In genomic region chr1:10032287-10032589, GRCh38 we compare ENCODE assay signal across 8 cellular contexts. TPM values are rescaled to one million over a fixed set of nuclear protein-coding genes. Genes with fewer than 3 reads are reported as not detected.
DNase-seq lines count a peak whose midpoint lies in the region; ATAC-seq and TF ChIP-seq lines count a peak whose summit lies in the region.

No MANE protein-coding gene starts in this region.

- H3K4me1 Mint-ChIP-seq in activated CD4-positive, alpha-beta T cell treated with anti-CD3 and anti-CD28 coated beads, Interleukin-2, amount 10 ng/mL, durations not matched to agents 7 days and 5 days, result peaks cover 25% of the 10 kb centered on the region
- peaks cover 18% of the 10 kb centered on the region for H3K4me1 Mint-ChIP-seq in activated naive CD8-positive, alpha-beta T cell treated with anti-CD3 and anti-CD28 coated beads, Interleukin-2, amount 10 ng/mL, durations not matched to agents 7 days and 5 days

- peak overlapping the region; percentile 10 to 98 for H3K4me3 ChIP-seq in left lung
- peak overlapping the region; percentile 80 to 95 for H3K4me3 ChIP-seq in testis

- peaks cover 9 to 28% of the 10 kb centered on the region in 2 donors for H3K4me1 ChIP-seq in left lung
- peaks cover 20% of the 10 kb centered on the region for H3K4me1 ChIP-seq in testis

- no peak for ATAC-seq in activated naive CD8-positive, alpha-beta T cell treated with anti-CD3 and anti-CD28 coated beads, Interleukin-2, amount 10 ng/mL, durations not matched to agents 7 days and 5 days (ENCODE audit: low read depth)
- ATAC-seq in left lung (no peak), GM21619 (IDR thresholded peaks at IDR 0.05; ENCODE audit: unreplicated experiment) (no peak)

- CTCF ChIA-PET in activated CD4-positive, alpha-beta T cell treated with anti-CD3 and anti-CD28 coated beads, Interleukin-2, amount 10 ng/mL, durations not matched to agents 7 days and 5 days (lab: Charles Lee), result no interaction called here

- TF ChIP-seq CTCF in left lung (IDR thresholded peaks at IDR 0.05) (no peak), testis (IDR thresholded peaks at IDR 0.05) (no peak)

- H3K36me3 Mint-ChIP-seq in activated CD4-positive, alpha-beta T cell treated with anti-CD3 and anti-CD28 coated beads, Interleukin-2, amount 10 ng/mL, durations not matched to agents 7 days and 5 days (ENCODE audit: low read depth), result peaks cover 1% of the 10 kb centered on the region
- H3K36me3 Mint-ChIP-seq in activated naive CD8-positive, alpha-beta T cell treated with anti-CD3 and anti-CD28 coated beads, Interleukin-2, amount 10 ng/mL, durations not matched to agents 7 days and 5 days, result no peaks in the 10 kb centered on the region

- 0% methylated on average over 13 of the region's 13 CpGs for WGBS in testis, 2 donors

- POLR2A ChIA-PET in activated CD4-positive, alpha-beta T cell treated with anti-CD3 and anti-CD28 coated beads, Interleukin-2, amount 10 ng/mL, durations not matched to agents 7 days and 5 days (lab: Charles Lee), result interaction anchor here (0.6 kb wide), 1 partner anchor 26 kb away, joined by 9 read pairs; no protein-coding TSS in a partner anchor
- POLR2A ChIA-PET in activated naive CD8-positive, alpha-beta T cell treated with anti-CD3 and anti-CD28 coated beads, Interleukin-2, amount 10 ng/mL, durations not matched to agents 7 days and 5 days (lab: Charles Lee), result no interaction called here

- no peak for TF ChIP-seq POLR2A in testis (IDR thresholded peaks at IDR 0.05)

- H3K27ac Mint-ChIP-seq in activated CD4-positive, alpha-beta T cell treated with anti-CD3 and anti-CD28 coated beads, Interleukin-2, amount 10 ng/mL, durations not matched to agents 7 days and 5 days, result peak overlapping the region; percentile 75
- H3K27ac Mint-ChIP-seq in activated naive CD8-positive, alpha-beta T cell treated with anti-CD3 and anti-CD28 coated beads, Interleukin-2, amount 10 ng/mL, durations not matched to agents 7 days and 5 days, result peak overlapping the region; percentile 64

- intact Hi-C loops in left lung (cut with DNase I), result loop anchor here in 1 of 2 donors (10.0 kb wide), 1 partner anchor 87 kb away; the partner anchor contains the start of genes LZIC and NMNAT1
- intact Hi-C loops in testis (cut with DNase I; ENCODE audit: low total_unique reads), result no loop called here

- H3K27me3 ChIP-seq in left lung, result no peaks in the 10 kb centered on the region
- no peaks in the 10 kb centered on the region for H3K27me3 ChIP-seq in testis

- peak overlapping the region; percentile 65 for H3K4me3 Mint-ChIP-seq in activated CD4-positive, alpha-beta T cell treated with anti-CD3 and anti-CD28 coated beads, Interleukin-2, amount 10 ng/mL, durations not matched to agents 7 days and 5 days
- peak overlapping the region; percentile 75 for H3K4me3 Mint-ChIP-seq in activated naive CD8-positive, alpha-beta T cell treated with anti-CD3 and anti-CD28 coated beads, Interleukin-2, amount 10 ng/mL, durations not matched to agents 7 days and 5 days

- no peaks in the 10 kb centered on the region for H3K9me3 Mint-ChIP-seq in activated CD4-positive, alpha-beta T cell treated with anti-CD3 and anti-CD28 coated beads, Interleukin-2, amount 10 ng/mL, durations not matched to agents 7 days and 5 days
- no peaks in the 10 kb centered on the region for H3K9me3 Mint-ChIP-seq in activated naive CD8-positive, alpha-beta T cell treated with anti-CD3 and anti-CD28 coated beads, Interleukin-2, amount 10 ng/mL, durations not matched to agents 7 days and 5 days

- H3K36me3 ChIP-seq in left lung (peaks cover 0 to 10% of the 10 kb centered on the region in 2 donors), testis (ENCODE audit: low read depth, missing control alignments) (no peaks in the 10 kb centered on the region)

- H3K27ac ChIP-seq in left lung (peak overlapping the region; percentile 20 to 94), testis (peak overlapping the region; percentile 28 to 68)

- DNase-seq in activated CD4-positive, alpha-beta T cell treated with anti-CD3 and anti-CD28 coated beads, Interleukin-2, amount 10 ng/mL, durations not matched to agents 7 days and 5 days, result no peak
- no peak for DNase-seq in activated CD4-positive, alpha-beta T cell treated with anti-CD3 and anti-CD28 coated beads for 48 hours
- DNase-seq in activated naive CD8-positive, alpha-beta T cell treated with anti-CD3 and anti-CD28 coated beads, Interleukin-2, amount 10 ng/mL, durations not matched to agents 7 days and 5 days, result no peak
- DNase-seq in left lung, result no peak
- DNase-seq in testis, result no peak
- DNase-seq in HCEC 1CT, result no peak
- no peak for DNase-seq in GF-D8 (lab: John Stamatoyannopoulos, UW)

- no peaks in the 10 kb centered on the region for H3K27me3 Mint-ChIP-seq in activated CD4-positive, alpha-beta T cell treated with anti-CD3 and anti-CD28 coated beads, Interleukin-2, amount 10 ng/mL, durations not matched to agents 7 days and 5 days
- no peaks in the 10 kb centered on the region for H3K27me3 Mint-ChIP-seq in activated naive CD8-positive, alpha-beta T cell treated with anti-CD3 and anti-CD28 coated beads, Interleukin-2, amount 10 ng/mL, durations not matched to agents 7 days and 5 days

- no peaks in the 10 kb centered on the region for H3K9me3 ChIP-seq in left lung
- no peaks in the 10 kb centered on the region for H3K9me3 ChIP-seq in testis

RNA-seq across cellular contexts. Expression of gene UBE4B, which starts 0.5 kb away (rescaled TPM):
- 10 to 100 TPM; 30.9 to 38.4 TPM for total RNA-seq in activated CD4-positive, alpha-beta T cell treated with anti-CD3 and anti-CD28 coated beads, Interleukin-2, amount 10 ng/mL, durations not matched to agents 7 days and 5 days
- total RNA-seq in activated naive CD8-positive, alpha-beta T cell treated with anti-CD3 and anti-CD28 coated beads, Interleukin-2, amount 10 ng/mL, durations not matched to agents 7 days and 5 days, result 10 to 100 TPM; 31.6 to 33.4 TPM
- total RNA-seq in left lung (10 to 100 TPM; 38.0 to 44.0 TPM), testis (10 to 100 TPM; 62.0 to 63.3 TPM)
- polyA plus RNA-seq in testis (ENCODE audit: insufficient read depth, low read depth, low replicate concordance), result 26.1 TPM

RNA-seq across cellular contexts. Expression of gene RBP7, which starts 35.2 kb away (rescaled TPM):
- total RNA-seq in activated CD4-positive, alpha-beta T cell treated with anti-CD3 and anti-CD28 coated beads, Interleukin-2, amount 10 ng/mL, durations not matched to agents 7 days and 5 days, result not detected
- under 1 TPM in 1 of 2 experiments, not detected in 1; 0.53 TPM for total RNA-seq in activated naive CD8-positive, alpha-beta T cell treated with anti-CD3 and anti-CD28 coated beads, Interleukin-2, amount 10 ng/mL, durations not matched to agents 7 days and 5 days
- total RNA-seq in left lung, result 1 to 10 TPM; 2.0 to 4.6 TPM
- 1 to 10 TPM; 6.5 to 7.7 TPM for total RNA-seq in testis
- polyA plus RNA-seq in testis (ENCODE audit: insufficient read depth, low read depth, low replicate concordance), result 35.3 TPM
